In genomic region chr19:6744381-6745288, GRCh38 we compare ENCODE assay signal across 9 cellular contexts. TPM values are rescaled to one million over a fixed set of nuclear protein-coding genes. Genes with fewer than 3 reads are reported as not detected.
DNase-seq lines count a peak whose midpoint lies in the region; ATAC-seq lines count a peak whose summit lies in the region.
"Had no signal": no experiment of that assay in that cellular context is flagged by ENCODE, and none has a peak within 500 bp of the region (broad histone marks: within the 10 kb centered on the region; RNA-seq: fewer than 3 reads in every experiment).

No MANE protein-coding gene starts in this region.

- peaks cover 35% of the 10 kb centered on the region for H3K36me3 Mint-ChIP-seq in T-cell

- no peaks in the 10 kb centered on the region for H3K27me3 Mint-ChIP-seq in T-cell
- H3K27me3 Mint-ChIP-seq: activated naive CD8-positive, alpha-beta T cell treated with anti-CD3 and anti-CD28 coated beads, Interleukin-2, amount 10 ng/mL, durations not matched to agents 7 days and 5 days had no signal

- peaks cover 7 to 12% (median 11%) of the 10 kb centered on the region in 3 donors for H3K4me1 Mint-ChIP-seq in T-cell

- H3K9me3 Mint-ChIP-seq in T-cell, result no peaks in the 10 kb centered on the region
- H3K9me3 Mint-ChIP-seq: activated naive CD8-positive, alpha-beta T cell treated with anti-CD3 and anti-CD28 coated beads, Interleukin-2, amount 10 ng/mL, durations not matched to agents 7 days and 5 days had no signal

- H3K27me3 ChIP-seq in esophagus (ENCODE audit: control insufficient read depth in 1 of 2, insufficient read depth in 2 of 2, low read length in 2 of 2), result no peaks in the 10 kb centered on the region

- H3K27ac ChIP-seq in esophagus (ENCODE audit: low read depth in 2 of 2, low read length in 1 of 2), result peak overlapping the region; percentile 80 to 86

- peak overlapping the region; percentile 34 to 48 for H3K4me3 ChIP-seq in esophagus (ENCODE audit: low read depth in 1 of 2, low read length in 2 of 2)

- no peaks in the 10 kb centered on the region for H3K9me3 ChIP-seq in esophagus (ENCODE audit: control insufficient read depth in 2 of 2, insufficient read depth in 1 of 2, low read depth in 1 of 2, low read length in 1 of 2)

- CTCF ChIA-PET in T-cell (lab: Charles Lee), result no interaction called here

- ATAC-seq in HG03135 (IDR thresholded peaks at IDR 0.05; ENCODE audit: unreplicated experiment) (no peak), T-cell (replicated peaks in 1 of 4) (no peak)

- H3K36me3 ChIP-seq in esophagus (ENCODE audit: control insufficient read depth in 2 of 2, insufficient read depth in 2 of 2, low read length in 1 of 2), result peaks cover 9 to 36% of the 10 kb centered on the region in 2 donors

- H3K4me3 Mint-ChIP-seq in T-cell, result no peak overlapping the region
- H3K4me3 Mint-ChIP-seq: activated naive CD8-positive, alpha-beta T cell treated with anti-CD3 and anti-CD28 coated beads, Interleukin-2, amount 10 ng/mL, durations not matched to agents 7 days and 5 days had no signal

- DNase-seq in AG08396 (ENCODE audit: low spot score) (peak; percentile 95), NCI-H1105 (lab: John Stamatoyannopoulos, UW) (peak; percentile 24), myocyte (ENCODE audit: low read depth) (peak; percentile 81), SK-N-DZ (ENCODE audit: low spot score) (no peak), NCI-H82 (lab: John Stamatoyannopoulos, UW) (no peak), T-cell (no peak)
- DNase-seq: activated naive CD8-positive, alpha-beta T cell treated with anti-CD3 and anti-CD28 coated beads, Interleukin-2, amount 10 ng/mL, durations not matched to agents 7 days and 5 days had no signal

- H3K4me1 ChIP-seq in esophagus (ENCODE audit: control insufficient read depth in 2 of 2, insufficient read depth in 2 of 2, low read length in 1 of 2), result peaks cover 0 to 8% of the 10 kb centered on the region in 2 donors

- POLR2A ChIA-PET in T-cell (lab: Charles Lee), result no interaction called here

- WGBS in esophagus, 2 donors, result 27 to 38% methylated on average over 41 of the region's 41 CpGs

- H3K27ac Mint-ChIP-seq in T-cell, result peak overlapping the region in 1 of 2 donors; percentile 31
- H3K27ac Mint-ChIP-seq: activated naive CD8-positive, alpha-beta T cell treated with anti-CD3 and anti-CD28 coated beads, Interleukin-2, amount 10 ng/mL, durations not matched to agents 7 days and 5 days had no signal

RNA-seq across cellular contexts. Expression of gene TRIP10, which starts 5.2 kb away (rescaled TPM):
- polyA plus RNA-seq in esophagus, result 100 to 1,000 TPM; 191 to 519 TPM
- 29.1 and 43.1 TPM in 2 replicates for total RNA-seq in myocyte
- 46.1 TPM for polyA plus RNA-seq in myocyte (2012)
- polyA plus RNA-seq in SK-N-DZ (2014; cell fraction: cytosol; rRNA removed), result 10.4 and 42.0 TPM in 2 replicates
- polyA plus RNA-seq in SK-N-DZ (2014; cell fraction: nucleus; rRNA removed), result 11.9 and 16.9 TPM in 2 replicates
- total RNA-seq in T-cell, result 1 to 10 TPM; 2.6 to 8.7 (median 7.3) TPM

RNA-seq across cellular contexts. Expression of gene GPR108, which starts 7.3 kb away (rescaled TPM):
- 10 to 100 TPM; 55.8 to 93.8 TPM for polyA plus RNA-seq in esophagus
- total RNA-seq in myocyte, result 32.0 and 36.8 TPM in 2 replicates
- 53.2 TPM for polyA plus RNA-seq in myocyte (2012)
- polyA plus RNA-seq in SK-N-DZ (2014; cell fraction: cytosol; rRNA removed), result 33.8 and 39.2 TPM in 2 replicates
- polyA plus RNA-seq in SK-N-DZ (2014; cell fraction: nucleus; rRNA removed), result 59.8 and 73.1 TPM in 2 replicates
- 10 to 100 TPM; 51.8 to 83.3 (median 58.4) TPM for total RNA-seq in T-cell

RNA-seq across cellular contexts. Expression of gene SH2D3A, which starts 22.6 kb away (rescaled TPM):
- polyA plus RNA-seq in esophagus, result 10 to 100 TPM; 29.6 to 48.7 TPM
- not detected in 2 replicates for total RNA-seq in myocyte
- polyA plus RNA-seq in myocyte (2012), result 0.53 TPM
- polyA plus RNA-seq in SK-N-DZ (2014; cell fraction: cytosol; rRNA removed), result 0.71 and 0.80 TPM in 2 replicates
- 0.06 and 2.2 TPM in 2 replicates for polyA plus RNA-seq in SK-N-DZ (2014; cell fraction: nucleus; rRNA removed)
- total RNA-seq in T-cell, result 10 to 100 TPM; 61.7 to 83.7 (median 73.6) TPM

RNA-seq across cellular contexts. Expression of gene C3, which starts 24.2 kb away (rescaled TPM):
- polyA plus RNA-seq in esophagus, result 100 to 1,000 TPM in 1 of 2 donors, 10 to 100 TPM in 1; 25.6 to 137 TPM
- total RNA-seq in myocyte, result 2.1 and 7.2 TPM in 2 replicates
- 0.86 TPM for polyA plus RNA-seq in myocyte (2012)
- not detected in 2 replicates for polyA plus RNA-seq in SK-N-DZ (2014; cell fraction: cytosol; rRNA removed)
- not detected in 2 replicates for polyA plus RNA-seq in SK-N-DZ (2014; cell fraction: nucleus; rRNA removed)
- 10 to 100 TPM in 1 of 5 donors, 1 to 10 TPM in 3, not detected in 1; 1.1 to 10.6 (median 7.6) TPM for total RNA-seq in T-cell

RNA-seq across cellular contexts. Expression of gene VAV1, which starts 27.9 kb away (rescaled TPM):
- 1 to 10 TPM; 1.3 to 8.4 TPM for polyA plus RNA-seq in esophagus
- total RNA-seq in myocyte (not detected in 2 replicates), T-cell (100 to 1,000 TPM in 2 of 5 donors, 10 to 100 TPM in 3; 82.5 to 114 (median 92.2) TPM)
- not detected for polyA plus RNA-seq in myocyte (2012)
- polyA plus RNA-seq in SK-N-DZ (2014; cell fraction: cytosol; rRNA removed), result not detected in 2 replicates
- not detected in 2 replicates for polyA plus RNA-seq in SK-N-DZ (2014; cell fraction: nucleus; rRNA removed)

Comparison
In these comparisons a context has a peak if more than half of its experiments do, and no peak if none do; other contexts are left out.
1. DNase-seq: peak in AG08396 (single experiment), NCI-H1105 (single experiment) and myocyte (single experiment); none in SK-N-DZ (single experiment), NCI-H82 (single experiment) and T-cell (0 of 34).
2. RNA of gene SH2D3A, which starts 22.6 kb away (total RNA-seq): 61.7 to 83.7 TPM in T-cell; not detected in myocyte; every median in the first group is over 10 times any median in the second.